Comparison of ENCODE assay signal across 24 cellular contexts in the genomic region with DNA sequence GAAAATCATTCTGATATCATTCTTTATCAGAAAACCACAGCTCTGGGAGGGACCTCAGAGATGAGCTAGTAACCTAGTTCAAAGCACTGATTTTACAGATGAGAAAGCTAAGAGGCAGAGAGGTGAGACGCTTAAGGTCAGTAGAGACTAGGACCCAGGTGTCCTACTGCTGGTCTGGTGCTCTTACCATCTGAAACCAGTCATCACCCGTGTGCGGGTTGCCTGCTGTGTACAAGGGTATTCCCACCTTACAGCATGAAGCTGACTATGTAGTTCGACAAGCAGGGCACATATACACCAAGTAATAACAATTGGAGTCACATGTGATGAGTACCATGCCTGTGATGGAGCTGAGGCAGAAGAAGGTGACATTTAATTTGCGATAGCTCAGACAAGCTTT.
A peak's percentile ranks its signal among the peaks of the same experiment; 100 is the strongest.
DNase-seq lines count a peak whose midpoint lies in the region; ATAC-seq, FAIRE-seq and TF ChIP-seq lines count a peak whose summit lies in the region.
"Had no signal": no experiment of that assay in that cellular context is flagged by ENCODE, and none has a peak within 500 bp of the region (broad histone marks: within the 10 kb centered on the region; RNA-seq: fewer than 3 reads in every experiment).

No MANE protein-coding gene starts in this region.

- no peak overlapping the region for H3K4me3 Mint-ChIP-seq in nephron
- H3K4me3 Mint-ChIP-seq in activated T-helper 17 cell treated with anti-CD3 and anti-CD28 coated beads, Interleukin-2, amount 50 U/mL, for 72 hours: no peak overlapping the region
- H3K4me3 Mint-ChIP-seq: activated CD8-positive, alpha-beta T cell treated with anti-CD3 and anti-CD28 coated beads, Interleukin-2, amount 10 ng/mL, durations not matched to agents 7 days and 5 days; activated naive CD8-positive, alpha-beta T cell had no signal

- H4K5ac ChIP-seq in H1 (ENCODE audit: insufficient read length, low read depth, low read length): no peak overlapping the region

- H2BK12ac ChIP-seq in H1 (ENCODE audit: low read depth, low read length): no peak overlapping the region

- H3K4me2 ChIP-seq in MM.1S (ENCODE audit: low read depth, low read length) (peak overlapping the region; percentile 57; the same call in 1 of the 2 replicates), H1 (ENCODE audit: insufficient read depth in 1 of 2, low read depth in 2 of 2, low read length in 2 of 2) (no peak overlapping the region)

- TF ChIP-seq RAD21 in H1 (IDR thresholded peaks at IDR 0.05 in 1 of 2, conservative IDR thresholded peaks at IDR 0.05 in 1 of 2; ENCODE audit: low read depth in 2 of 2, low read length in 2 of 2): no peak

- H3K9me2 ChIP-seq in MM.1S (replicated peaks; ENCODE audit: insufficient read depth, low read length): no peaks in the 10 kb centered on the region

- H3K27me3 Mint-ChIP-seq in nephron (ENCODE audit: low read depth): peaks cover 4% of the 10 kb centered on the region
- peaks cover 18% of the 10 kb centered on the region for H3K27me3 Mint-ChIP-seq in activated T-helper 17 cell treated with anti-CD3 and anti-CD28 coated beads, Interleukin-2, amount 50 U/mL, for 72 hours

- H3K4ac ChIP-seq in H1 (replicated peaks; ENCODE audit: insufficient read length, low read depth, low read length): no peak overlapping the region

- H2AK5ac ChIP-seq in H1 (ENCODE audit: low read depth, low read length): no peak overlapping the region; the same call in 1 of the 2 replicates

- H3K36me3 ChIP-seq in MM.1S (replicated peaks; ENCODE audit: insufficient read depth, low read length): no peaks in the 10 kb centered on the region
- no peaks in the 10 kb centered on the region for H3K36me3 ChIP-seq in H1 (ENCODE audit: control insufficient read depth in 2 of 4, insufficient read depth in 4 of 4, low read length in 3 of 4)
- no peaks in the 10 kb centered on the region for H3K36me3 ChIP-seq in spleen
- H3K36me3 ChIP-seq in esophagus squamous epithelium: no peaks in the 10 kb centered on the region
- H3K36me3 ChIP-seq: heart left ventricle, Peyer's patch, upper lobe of left lung had no signal

- no peak overlapping the region for H2BK15ac ChIP-seq in H1 (ENCODE audit: low read length)

- H3K56ac ChIP-seq in H1 (replicated peaks; ENCODE audit: insufficient read length, low read depth, low read length): no peak overlapping the region

- H3K27me3 ChIP-seq in MM.1S (replicated peaks; ENCODE audit: insufficient read depth, low read length): no peaks in the 10 kb centered on the region
- no peaks in the 10 kb centered on the region for H3K27me3 ChIP-seq in H1 (replicated peaks in 1 of 4; ENCODE audit: control insufficient read depth in 3 of 4, extremely low read depth in 1 of 4, insufficient read depth in 3 of 4, low read length in 3 of 4)
- H3K27me3 ChIP-seq in spleen (replicated peaks in 1 of 7): no peaks in the 10 kb centered on the region
- H3K27me3 ChIP-seq in esophagus squamous epithelium: no peaks in the 10 kb centered on the region
- H3K27me3 ChIP-seq: heart left ventricle, Peyer's patch, upper lobe of left lung had no signal

- H2BK5ac ChIP-seq in H1 (ENCODE audit: low read depth, low read length): no peak overlapping the region

- H3K4me3 ChIP-seq in MM.1S (ENCODE audit: low read length) (0 out of 2 replicates have a peak overlapping the region, but pooled peaks have one; percentile 4), H1 (ENCODE audit: extremely low read depth in 1 of 4, insufficient read depth in 2 of 4, low read depth in 3 of 4, low read length in 4 of 4) (no peak overlapping the region), spleen (no peak overlapping the region), esophagus squamous epithelium (no peak overlapping the region)
- H3K4me3 ChIP-seq: heart left ventricle, Peyer's patch, skin epidermis, upper lobe of left lung had no signal

- no peaks in the 10 kb centered on the region; the same call in 1 of the 2 replicates for H3K23me2 ChIP-seq in H1 (ENCODE audit: low read depth, low read length)

- H3K4me1 Mint-ChIP-seq in nephron: peaks cover 29% of the 10 kb centered on the region
- H3K4me1 Mint-ChIP-seq in activated T-helper 17 cell treated with anti-CD3 and anti-CD28 coated beads, Interleukin-2, amount 50 U/mL, for 72 hours: no peaks in the 10 kb centered on the region

- no peak overlapping the region for H4K8ac ChIP-seq in H1 (ENCODE audit: extremely low read depth, insufficient read depth, low read length)

- no peaks in the 10 kb centered on the region for H4K20me1 ChIP-seq in MM.1S (ENCODE audit: insufficient read depth, low read length)
- H4K20me1 ChIP-seq in H1 (replicated peaks in 1 of 2; ENCODE audit: control insufficient read depth in 1 of 2, insufficient read depth in 2 of 2, low read length in 2 of 2): no peaks in the 10 kb centered on the region

- peaks cover 23% of the 10 kb centered on the region for H3K4me1 ChIP-seq in MM.1S (ENCODE audit: low read length)
- peaks cover 0 to 13% (median 6%) of the 10 kb centered on the region in 4 experiments; a peak in 3 of 7 replicates for H3K4me1 ChIP-seq in H1 (replicated peaks in 1 of 4; ENCODE audit: control insufficient read depth in 3 of 4, insufficient read depth in 4 of 4, low read length in 3 of 4)
- no peaks in the 10 kb centered on the region for H3K4me1 ChIP-seq in spleen
- H3K4me1 ChIP-seq in esophagus squamous epithelium: peaks cover 0 to 25% (median 15%) of the 10 kb centered on the region in 3 donors
- H3K4me1 ChIP-seq: Peyer's patch, upper lobe of left lung had no signal

- ATAC-seq in activated T-helper 17 cell treated with anti-CD3 and anti-CD28 coated beads, Interleukin-2, amount 50 U/mL, for 72 hours (replicated peaks): no peak
- ATAC-seq: activated CD4-positive, CD25-positive, alpha-beta regulatory T cell treated with anti-CD3 and anti-CD28 coated beads, Interleukin-2, amount 50 U/mL, for 24 hours; activated CD8-positive, alpha-beta T cell treated with anti-CD3 and anti-CD28 coated beads, Interleukin-2, amount 10 ng/mL, durations not matched to agents 7 days and 5 days; heart left ventricle; HepG2 had no signal

- POLR2A ChIA-PET in H1 (lab: Charles Lee; ENCODE audit: partially characterized antibody): no interaction called here

- no peak overlapping the region for H2BK120ac ChIP-seq in H1 (replicated peaks; ENCODE audit: low read depth, low read length)

- H3F3A ChIP-seq in MM.1S (ENCODE audit: insufficient read depth, low read length): peaks cover 10% of the 10 kb centered on the region

- H3K23ac ChIP-seq in H1 (ENCODE audit: insufficient read length): no peak overlapping the region

- WGBS in H1 (ENCODE audit: extremely low coverage in 1 of 2, insufficient coverage in 1 of 2, insufficient read length in 1 of 2, insufficient replicate concordance in 2 of 2, low coverage in 1 of 2, low lambda C conversion rate in 2 of 2, missing lambda C conversion rate in 1 of 2), 2 experiments: 85% methylated on average over 5 of the region's 5 CpGs; no CpG with 5 or more reads in 1 of the 2 experiments
- WGBS in spleen, 5 donors: 88 to 92% (median 90%) methylated on average over 5 of the region's 5 CpGs
- 82 to 88% methylated on average over 5 of the region's 5 CpGs for WGBS in esophagus squamous epithelium, 2 donors

- TF ChIP-seq EP300 in H1 (IDR thresholded peaks at IDR 0.05; ENCODE audit: borderline replicate concordance in 1 of 2, low read depth in 2 of 2, low read length in 2 of 2): no peak

- intact Hi-C loops in spleen (cut with DNase I; ENCODE audit: low total_unique reads) (no loop called here), esophagus squamous epithelium (cut with DNase I) (no loop called here)

- 0 out of 2 replicates have a peak overlapping the region, but pooled peaks have one; percentile 46 for H2AFZ ChIP-seq in MM.1S (ENCODE audit: low read length)
- no peak overlapping the region for H2AFZ ChIP-seq in H1 (ENCODE audit: low read length)

- H4K91ac ChIP-seq in H1 (replicated peaks; ENCODE audit: insufficient read length, low read length): peak overlapping the region; percentile 5

- no peaks in the 10 kb centered on the region for H3K36me3 Mint-ChIP-seq in nephron (ENCODE audit: low read depth)
- H3K36me3 Mint-ChIP-seq in activated T-helper 17 cell treated with anti-CD3 and anti-CD28 coated beads, Interleukin-2, amount 50 U/mL, for 72 hours (ENCODE audit: low read depth): no peaks in the 10 kb centered on the region
- H3K36me3 Mint-ChIP-seq: activated naive CD8-positive, alpha-beta T cell had no signal

- CTCF ChIA-PET in H1 (lab: Charles Lee; ENCODE audit: partially characterized antibody): interaction anchor here (0.9 to 1.3 kb wide), 3 partner anchors 38 to 280 kb away, joined by 3 to 6 read pairs (median 3); no protein-coding TSS in a partner anchor

- TF ChIP-seq CTCF in MM.1S (IDR thresholded peaks at IDR 0.05; ENCODE audit: low read length) (no peak), H1 (IDR thresholded peaks at IDR 0.05; ENCODE audit: control extremely low read depth in 1 of 3, insufficient read depth in 1 of 3, low read depth in 1 of 3, low read length in 3 of 3) (no peak), nephron (IDR thresholded peaks at IDR 0.05; ENCODE audit: unreplicated experiment in 3 of 3) (no peak), spleen (IDR thresholded peaks at IDR 0.05 in 8 of 11, conservative IDR thresholded peaks at IDR 0.05 in 3 of 11) (no peak), esophagus squamous epithelium (IDR thresholded peaks at IDR 0.05) (no peak)

- H3K27ac Mint-ChIP-seq in nephron: peak overlapping the region in 2 of 3 experiments; percentile 36 to 90
- no peak overlapping the region for H3K27ac Mint-ChIP-seq in activated T-helper 17 cell treated with anti-CD3 and anti-CD28 coated beads, Interleukin-2, amount 50 U/mL, for 72 hours
- H3K27ac Mint-ChIP-seq: activated CD8-positive, alpha-beta T cell treated with anti-CD3 and anti-CD28 coated beads, Interleukin-2, amount 10 ng/mL, durations not matched to agents 7 days and 5 days; activated naive CD8-positive, alpha-beta T cell had no signal

- DNase-seq in A172 (ENCODE audit: low spot score) (peak; percentile 8), MM.1S (peak; percentile 63), H1 (ENCODE audit: low read depth in 1 of 2, low spot score in 2 of 2) (no peak), spleen (no peak), SHP77 treated with DMSO at 0.1 percent for 48 hours (lab: John Stamatoyannopoulos, UW) (no peak), esophagus squamous epithelium (lab: John Stamatoyannopoulos, UW) (no peak)
- DNase-seq: activated CD8-positive, alpha-beta T cell treated with anti-CD3 and anti-CD28 coated beads, Interleukin-2, amount 10 ng/mL, durations not matched to agents 7 days and 5 days; cerebellar nuclear complex; heart left ventricle; NCI-H1092; NCI-H187; NCI-H526 treated with DMSO at 0.1 percent for 48 hours; Peyer's patch; stimulated activated CD4-positive, alpha-beta T cell treated with anti-CD3 and anti-CD28 coated beads, Interleukin-2, amount 100 ng/mL, for 24 hours; upper lobe of left lung had no signal

- H2BK20ac ChIP-seq in H1 (ENCODE audit: low read length): no peak overlapping the region

- H3K18ac ChIP-seq in H1 (ENCODE audit: extremely low read depth, low read length): no peak overlapping the region

- peaks cover 8% of the 10 kb centered on the region for H3K9me3 Mint-ChIP-seq in nephron
- H3K9me3 Mint-ChIP-seq in activated T-helper 17 cell treated with anti-CD3 and anti-CD28 coated beads, Interleukin-2, amount 50 U/mL, for 72 hours: no peaks in the 10 kb centered on the region

- no peak for FAIRE-seq in H1 (lab: Jason Lieb, UNC)
- FAIRE-seq: endothelial cell of umbilical vein, H54, HepG2, TTC549 had no signal

- no peaks in the 10 kb centered on the region for H3K79me1 ChIP-seq in H1 (ENCODE audit: low read depth, low read length)

- H3K9me3 ChIP-seq in MM.1S (replicated peaks; ENCODE audit: insufficient read depth, low read length) (no peaks in the 10 kb centered on the region), H1 (ENCODE audit: insufficient read depth in 2 of 2, low read depth in 1 of 2, low read length in 1 of 2) (no peaks in the 10 kb centered on the region), spleen (peaks cover 0 to 3% (median 0%) of the 10 kb centered on the region in 8 donors), esophagus squamous epithelium (no peaks in the 10 kb centered on the region)
- H3K9me3 ChIP-seq: Peyer's patch, upper lobe of left lung had no signal

- no peak overlapping the region for H3K14ac ChIP-seq in H1 (ENCODE audit: insufficient read length)

- no peaks in the 10 kb centered on the region for H3K79me2 ChIP-seq in MM.1S (ENCODE audit: low read length)
- H3K79me2 ChIP-seq in H1 (ENCODE audit: control insufficient read depth in 1 of 2, insufficient read depth in 2 of 2, low read length in 2 of 2): no peaks in the 10 kb centered on the region

- H3K27ac ChIP-seq in MM.1S (ENCODE audit: low read length): peak overlapping the region; percentile 70; the same call in 1 of the 2 replicates
- H3K27ac ChIP-seq in H1 (ENCODE audit: low read depth, low read length): no peak overlapping the region
- no peak overlapping the region for H3K27ac ChIP-seq in spleen
- peak overlapping the region in 2 of 4 donors; percentile 57 to 80 for H3K27ac ChIP-seq in esophagus squamous epithelium

- H3K9ac ChIP-seq in MM.1S (ENCODE audit: low read length): no peak overlapping the region; the same call in 1 of the 2 replicates
- no peak overlapping the region for H3K9ac ChIP-seq in H1 (replicated peaks in 1 of 4; ENCODE audit: extremely low read depth in 1 of 4, low read depth in 3 of 4, low read length in 3 of 4)

- TF ChIP-seq POLR2A in H1 (IDR thresholded peaks at IDR 0.05; ENCODE audit: control extremely low read depth in 1 of 2, low read depth in 2 of 2, low read length in 2 of 2) (no peak), spleen (IDR thresholded peaks at IDR 0.05) (no peak), esophagus squamous epithelium (IDR thresholded peaks at IDR 0.05) (no peak)

Comparison
In these comparisons a context has a peak if more than half of its experiments do, and no peak if none do; other contexts are left out.
1. DNase-seq: peak in A172 (single experiment) and MM.1S (single experiment); none in H1 (0 of 2), spleen (single experiment), SHP77 treated with DMSO at 0.1 percent for 48 hours (single experiment) and esophagus squamous epithelium (single experiment).